ENCODE assay signal across 10 cellular contexts in genomic region chr19:29812881-29813275, GRCh38. TPM values are rescaled to one million over a fixed set of nuclear protein-coding genes. Genes with fewer than 3 reads are reported as not detected.
DNase-seq lines count a peak whose midpoint lies in the region; ATAC-seq and TF ChIP-seq lines count a peak whose summit lies in the region.
"Had no signal": no experiment of that assay in that cellular context is flagged by ENCODE, and none has a peak within 500 bp of the region (broad histone marks: within the 10 kb centered on the region; RNA-seq: fewer than 3 reads in every experiment).

No MANE protein-coding gene starts in this region.

- TF ChIP-seq CTCF in activated CD8-positive, alpha-beta T cell treated with anti-CD3 and anti-CD28 coated beads for 36 hours (IDR thresholded peaks at IDR 0.05): no peak
- no peak for TF ChIP-seq CTCF in suprapubic skin (IDR thresholded peaks at IDR 0.05)

- H3K9me3 Mint-ChIP-seq in activated CD8-positive, alpha-beta memory T cell treated with anti-CD3 and anti-CD28 coated beads, Interleukin-2, amount 10 ng/mL, durations not matched to agents 7 days and 5 days (ENCODE audit: low read depth): no peaks in the 10 kb centered on the region
- H3K9me3 Mint-ChIP-seq in activated CD8-positive, alpha-beta T cell treated with anti-CD3 and anti-CD28 coated beads for 36 hours: no peaks in the 10 kb centered on the region

- CTCF ChIA-PET in activated CD8-positive, alpha-beta memory T cell treated with anti-CD3 and anti-CD28 coated beads, Interleukin-2, amount 10 ng/mL, durations not matched to agents 7 days and 5 days (lab: Charles Lee): interaction anchor here (1.2 to 1.9 kb wide), 2 partner anchors 10 to 53 kb away, joined by 3 to 5 read pairs; no protein-coding TSS in a partner anchor
- CTCF ChIA-PET in activated CD8-positive, alpha-beta T cell treated with anti-CD3 and anti-CD28 coated beads for 36 hours (lab: Charles Lee): interaction anchor here (1.0 to 1.3 kb wide), 2 partner anchors 16 to 60 kb away, joined by 3 read pairs; no protein-coding TSS in a partner anchor

- intact Hi-C loops in activated CD8-positive, alpha-beta T cell treated with anti-CD3 and anti-CD28 coated beads for 36 hours (cut with micrococcal nuclease): no loop called here

- H3K4me1 Mint-ChIP-seq in activated CD8-positive, alpha-beta memory T cell treated with anti-CD3 and anti-CD28 coated beads, Interleukin-2, amount 10 ng/mL, durations not matched to agents 7 days and 5 days: peaks cover 19% of the 10 kb centered on the region
- H3K4me1 Mint-ChIP-seq in activated CD8-positive, alpha-beta T cell treated with anti-CD3 and anti-CD28 coated beads for 36 hours (ENCODE audit: low read depth): peaks cover 19% of the 10 kb centered on the region

- H3K4me1 ChIP-seq in suprapubic skin: peaks cover 10% of the 10 kb centered on the region

- H3K36me3 Mint-ChIP-seq in activated CD8-positive, alpha-beta memory T cell treated with anti-CD3 and anti-CD28 coated beads, Interleukin-2, amount 10 ng/mL, durations not matched to agents 7 days and 5 days: peaks cover 21% of the 10 kb centered on the region
- H3K36me3 Mint-ChIP-seq in activated CD8-positive, alpha-beta T cell treated with anti-CD3 and anti-CD28 coated beads for 36 hours (ENCODE audit: low read depth): peaks cover 25% of the 10 kb centered on the region

- peak overlapping the region; percentile 80 for H3K4me3 Mint-ChIP-seq in activated CD8-positive, alpha-beta memory T cell treated with anti-CD3 and anti-CD28 coated beads, Interleukin-2, amount 10 ng/mL, durations not matched to agents 7 days and 5 days
- peak overlapping the region; percentile 83 for H3K4me3 Mint-ChIP-seq in activated CD8-positive, alpha-beta T cell treated with anti-CD3 and anti-CD28 coated beads for 36 hours

- H3K36me3 ChIP-seq in suprapubic skin: no peaks in the 10 kb centered on the region

- H3K27me3 Mint-ChIP-seq in activated CD8-positive, alpha-beta memory T cell treated with anti-CD3 and anti-CD28 coated beads, Interleukin-2, amount 10 ng/mL, durations not matched to agents 7 days and 5 days: no peaks in the 10 kb centered on the region
- no peaks in the 10 kb centered on the region for H3K27me3 Mint-ChIP-seq in activated CD8-positive, alpha-beta T cell treated with anti-CD3 and anti-CD28 coated beads for 36 hours

- ATAC-seq in activated CD8-positive, alpha-beta memory T cell treated with anti-CD3 and anti-CD28 coated beads, Interleukin-2, amount 10 ng/mL, durations not matched to agents 7 days and 5 days: no peak
- ATAC-seq in activated CD8-positive, alpha-beta T cell treated with anti-CD3 and anti-CD28 coated beads for 36 hours: no peak
- no peak for ATAC-seq in GM21528 (IDR thresholded peaks at IDR 0.05; ENCODE audit: low FRiP score, unreplicated experiment)
- ATAC-seq in GM21576 (IDR thresholded peaks at IDR 0.05; ENCODE audit: unreplicated experiment): no peak

- TF ChIP-seq POLR2A in suprapubic skin (IDR thresholded peaks at IDR 0.05): no peak

- WGBS in suprapubic skin: 86% methylated on average over 6 of the region's 6 CpGs

- H3K9me3 ChIP-seq in suprapubic skin: no peaks in the 10 kb centered on the region

- peak overlapping the region; percentile 51 for H3K4me3 ChIP-seq in iPS-11a (ENCODE audit: low read depth, low read length)
- H3K4me3 ChIP-seq in suprapubic skin: peak overlapping the region; percentile 69

- no peak for DNase-seq in activated CD8-positive, alpha-beta memory T cell treated with anti-CD3 and anti-CD28 coated beads, Interleukin-2, amount 10 ng/mL, durations not matched to agents 7 days and 5 days
- no peak for DNase-seq in activated CD8-positive, alpha-beta memory T cell treated with anti-CD3 and anti-CD28 coated beads, Interleukin-2, amount 50 U/mL, for 48 hours
- no peak for DNase-seq in activated CD8-positive, alpha-beta T cell treated with anti-CD3 and anti-CD28 coated beads for 36 hours
- no peak for DNase-seq in suprapubic skin (ENCODE audit: low spot score in 2 of 2)
- DNase-seq in DMS114 treated with DMSO at 0.1 percent for 48 hours (lab: John Stamatoyannopoulos, UW; ENCODE audit: unreplicated experiment): no peak
- DNase-seq: COR-L47, NCI-H2227 treated with DMSO at 0.1 percent for 48 hours had no signal

- no peak overlapping the region for H3K27ac ChIP-seq in suprapubic skin

- H3K27me3 ChIP-seq in suprapubic skin: no peaks in the 10 kb centered on the region

- no peak for TF ChIP-seq EP300 in suprapubic skin (IDR thresholded peaks at IDR 0.05)

- POLR2A ChIA-PET in activated CD8-positive, alpha-beta T cell treated with anti-CD3 and anti-CD28 coated beads for 36 hours (lab: Charles Lee): interaction anchor here (0.5 to 1.9 kb wide), 9 partner anchors 9 to 30 kb away, joined by 3 to 11 read pairs (median 4); no protein-coding TSS in a partner anchor

- peak overlapping the region; percentile 75 for H3K27ac Mint-ChIP-seq in activated CD8-positive, alpha-beta memory T cell treated with anti-CD3 and anti-CD28 coated beads, Interleukin-2, amount 10 ng/mL, durations not matched to agents 7 days and 5 days
- peak overlapping the region; percentile 81 for H3K27ac Mint-ChIP-seq in activated CD8-positive, alpha-beta T cell treated with anti-CD3 and anti-CD28 coated beads for 36 hours

RNA-seq across cellular contexts. Expression of gene CCNE1, which starts 1.1 kb away (rescaled TPM):
- 10 to 100 TPM; 27.4 to 28.6 TPM for total RNA-seq in activated CD8-positive, alpha-beta memory T cell treated with anti-CD3 and anti-CD28 coated beads, Interleukin-2, amount 10 ng/mL, durations not matched to agents 7 days and 5 days
- total RNA-seq in activated CD8-positive, alpha-beta T cell treated with anti-CD3 and anti-CD28 coated beads for 36 hours: 10 to 100 TPM; 24.5 to 25.7 TPM
- total RNA-seq in suprapubic skin: 10 to 100 TPM in 1 of 4 donors, 1 to 10 TPM in 3; 2.5 to 11.0 (median 6.0) TPM
